ENCODE assay signal across 2 cellular contexts in the genomic region with DNA sequence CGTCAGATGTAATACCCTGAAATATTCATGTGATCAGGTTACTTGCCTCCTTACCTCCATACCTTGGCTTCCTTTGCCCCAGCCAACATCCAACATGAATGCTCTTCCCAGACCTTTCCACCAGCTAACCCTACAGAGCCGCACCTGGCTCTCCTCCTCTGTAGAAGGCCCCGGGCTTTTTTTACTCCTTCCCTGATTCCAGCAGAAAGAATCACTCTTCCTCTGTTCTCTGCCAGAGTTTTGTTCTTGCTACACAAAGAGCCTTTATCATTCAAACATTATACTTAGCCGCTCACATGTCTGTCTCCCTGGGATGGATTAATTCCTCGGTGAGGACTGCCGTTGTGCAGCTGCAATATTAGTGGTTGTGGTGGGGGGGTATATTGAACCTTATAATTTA.
TF ChIP-seq lines count a peak whose summit lies in the region.

No MANE protein-coding gene starts in this region.

TF ChIP-seq in GM23338, 12 proteins besides CTCF, POLR2A, EP300 and RAD21:
- TF ChIP-seq, protein P1, sequence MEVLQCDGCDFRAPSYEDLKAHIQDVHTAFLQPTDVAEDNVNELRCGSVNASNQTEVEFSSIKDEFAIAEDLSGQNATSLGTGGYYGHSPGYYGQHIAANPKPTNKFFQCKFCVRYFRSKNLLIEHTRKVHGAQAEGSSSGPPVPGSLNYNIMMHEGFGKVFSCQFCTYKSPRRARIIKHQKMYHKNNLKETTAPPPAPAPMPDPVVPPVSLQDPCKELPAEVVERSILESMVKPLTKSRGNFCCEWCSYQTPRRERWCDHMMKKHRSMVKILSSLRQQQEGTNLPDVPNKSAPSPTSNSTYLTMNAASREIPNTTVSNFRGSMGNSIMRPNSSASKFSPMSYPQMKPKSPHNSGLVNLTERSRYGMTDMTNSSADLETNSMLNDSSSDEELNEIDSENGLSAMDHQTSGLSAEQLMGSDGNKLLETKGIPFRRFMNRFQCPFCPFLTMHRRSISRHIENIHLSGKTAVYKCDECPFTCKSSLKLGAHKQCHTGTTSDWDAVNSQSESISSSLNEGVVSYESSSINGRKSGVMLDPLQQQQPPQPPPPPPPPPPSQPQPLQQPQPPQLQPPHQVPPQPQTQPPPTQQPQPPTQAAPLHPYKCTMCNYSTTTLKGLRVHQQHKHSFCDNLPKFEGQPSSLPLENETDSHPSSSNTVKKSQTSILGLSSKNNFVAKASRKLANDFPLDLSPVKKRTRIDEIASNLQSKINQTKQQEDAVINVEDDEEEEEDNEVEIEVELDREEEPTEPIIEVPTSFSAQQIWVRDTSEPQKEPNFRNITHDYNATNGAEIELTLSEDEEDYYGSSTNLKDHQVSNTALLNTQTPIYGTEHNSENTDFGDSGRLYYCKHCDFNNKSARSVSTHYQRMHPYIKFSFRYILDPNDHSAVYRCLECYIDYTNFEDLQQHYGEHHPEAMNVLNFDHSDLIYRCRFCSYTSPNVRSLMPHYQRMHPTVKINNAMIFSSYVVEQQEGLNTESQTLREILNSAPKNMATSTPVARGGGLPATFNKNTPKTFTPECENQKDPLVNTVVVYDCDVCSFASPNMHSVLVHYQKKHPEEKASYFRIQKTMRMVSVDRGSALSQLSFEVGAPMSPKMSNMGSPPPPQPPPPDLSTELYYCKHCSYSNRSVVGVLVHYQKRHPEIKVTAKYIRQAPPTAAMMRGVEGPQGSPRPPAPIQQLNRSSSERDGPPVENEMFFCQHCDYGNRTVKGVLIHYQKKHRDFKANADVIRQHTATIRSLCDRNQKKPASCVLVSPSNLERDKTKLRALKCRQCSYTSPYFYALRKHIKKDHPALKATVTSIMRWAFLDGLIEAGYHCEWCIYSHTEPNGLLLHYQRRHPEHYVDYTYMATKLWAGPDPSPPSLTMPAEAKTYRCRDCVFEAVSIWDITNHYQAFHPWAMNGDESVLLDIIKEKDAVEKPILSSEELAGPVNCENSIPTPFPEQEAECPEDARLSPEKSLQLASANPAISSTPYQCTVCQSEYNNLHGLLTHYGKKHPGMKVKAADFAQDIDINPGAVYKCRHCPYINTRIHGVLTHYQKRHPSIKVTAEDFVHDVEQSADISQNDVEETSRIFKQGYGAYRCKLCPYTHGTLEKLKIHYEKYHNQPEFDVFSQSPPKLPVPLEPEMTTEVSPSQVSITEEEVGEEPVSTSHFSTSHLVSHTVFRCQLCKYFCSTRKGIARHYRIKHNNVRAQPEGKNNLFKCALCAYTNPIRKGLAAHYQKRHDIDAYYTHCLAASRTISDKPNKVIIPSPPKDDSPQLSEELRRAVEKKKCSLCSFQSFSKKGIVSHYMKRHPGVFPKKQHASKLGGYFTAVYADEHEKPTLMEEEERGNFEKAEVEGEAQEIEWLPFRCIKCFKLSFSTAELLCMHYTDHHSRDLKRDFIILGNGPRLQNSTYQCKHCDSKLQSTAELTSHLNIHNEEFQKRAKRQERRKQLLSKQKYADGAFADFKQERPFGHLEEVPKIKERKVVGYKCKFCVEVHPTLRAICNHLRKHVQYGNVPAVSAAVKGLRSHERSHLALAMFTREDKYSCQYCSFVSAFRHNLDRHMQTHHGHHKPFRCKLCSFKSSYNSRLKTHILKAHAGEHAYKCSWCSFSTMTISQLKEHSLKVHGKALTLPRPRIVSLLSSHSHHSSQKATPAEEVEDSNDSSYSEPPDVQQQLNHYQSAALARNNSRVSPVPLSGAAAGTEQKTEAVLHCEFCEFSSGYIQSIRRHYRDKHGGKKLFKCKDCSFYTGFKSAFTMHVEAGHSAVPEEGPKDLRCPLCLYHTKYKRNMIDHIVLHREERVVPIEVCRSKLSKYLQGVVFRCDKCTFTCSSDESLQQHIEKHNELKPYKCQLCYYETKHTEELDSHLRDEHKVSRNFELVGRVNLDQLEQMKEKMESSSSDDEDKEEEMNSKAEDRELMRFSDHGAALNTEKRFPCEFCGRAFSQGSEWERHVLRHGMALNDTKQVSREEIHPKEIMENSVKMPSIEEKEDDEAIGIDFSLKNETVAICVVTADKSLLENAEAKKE (CRISPR knock-in tag; IDR thresholded peaks at IDR 0.05) = peak; percentile 98
- TF ChIP-seq REST (IDR thresholded peaks at IDR 0.05; ENCODE audit: unreplicated experiment) (no peak), STAT1 (IDR thresholded peaks at IDR 0.05; ENCODE audit: unreplicated experiment) (no peak), JUNB (IDR thresholded peaks at IDR 0.05; ENCODE audit: unreplicated experiment) (no peak)
- TF ChIP-seq, protein P2, sequence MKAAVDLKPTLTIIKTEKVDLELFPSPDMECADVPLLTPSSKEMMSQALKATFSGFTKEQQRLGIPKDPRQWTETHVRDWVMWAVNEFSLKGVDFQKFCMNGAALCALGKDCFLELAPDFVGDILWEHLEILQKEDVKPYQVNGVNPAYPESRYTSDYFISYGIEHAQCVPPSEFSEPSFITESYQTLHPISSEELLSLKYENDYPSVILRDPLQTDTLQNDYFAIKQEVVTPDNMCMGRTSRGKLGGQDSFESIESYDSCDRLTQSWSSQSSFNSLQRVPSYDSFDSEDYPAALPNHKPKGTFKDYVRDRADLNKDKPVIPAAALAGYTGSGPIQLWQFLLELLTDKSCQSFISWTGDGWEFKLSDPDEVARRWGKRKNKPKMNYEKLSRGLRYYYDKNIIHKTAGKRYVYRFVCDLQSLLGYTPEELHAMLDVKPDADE (IDR thresholded peaks at IDR 0.05) = no peak

TF ChIP-seq in H1, 55 proteins besides CTCF, POLR2A, EP300 and RAD21:
- TF ChIP-seq HDAC2 (IDR thresholded peaks at IDR 0.05; ENCODE audit: borderline replicate concordance in 1 of 2, low read depth in 2 of 2, low read length in 2 of 2) = no peak
- peak; percentile 67; the same call in 1 of the 2 replicates for TF ChIP-seq SP1 (IDR thresholded peaks at IDR 0.05; ENCODE audit: low read depth, low read length)
- no peak for TF ChIP-seq EZH2 (IDR thresholded peaks at IDR 0.05; ENCODE audit: low read depth, low read length, severe bottlenecking)
- no peak for TF ChIP-seq NRF1 (IDR thresholded peaks at IDR 0.05; ENCODE audit: low read depth, low read length)
